In genomic region chr6:1576166-1576565, GRCh38 we compare ENCODE assay signal across 19 cellular contexts. TPM values are rescaled to one million over a fixed set of nuclear protein-coding genes. Genes with fewer than 3 reads are reported as not detected.
DNase-seq lines count a peak whose midpoint lies in the region; ATAC-seq and TF ChIP-seq lines count a peak whose summit lies in the region.
"Had no signal": no experiment of that assay in that cellular context is flagged by ENCODE, and none has a peak within 500 bp of the region (broad histone marks: within the 10 kb centered on the region; RNA-seq: fewer than 3 reads in every experiment).

No MANE protein-coding gene starts in this region.

- peak overlapping the region; percentile 82 for H2AFZ ChIP-seq in IMR-90 (replicated peaks; ENCODE audit: low read length, poor library complexity)

- WGBS in IMR-90 (ENCODE audit: extremely low coverage in 2 of 2, insufficient read length in 1 of 2), 2 experiments = 57% methylated on average over 6 of the region's 9 CpGs; no CpG with 5 or more reads in 1 of the 2 experiments
- no CpG with 5 or more reads among the region's 9 CpGs for WGBS in mesendoderm (ENCODE audit: extremely low coverage, insufficient coverage, low lambda C conversion rate)

- peaks cover 3% of the 10 kb centered on the region for H3K27me3 Mint-ChIP-seq in brain

- H3K27me3 ChIP-seq in IMR-90 (ENCODE audit: control insufficient read depth, insufficient read depth, low read length) (no peaks in the 10 kb centered on the region; the same call in 1 of the 2 replicates), mesendoderm (ENCODE audit: insufficient read depth, low read length, poor library complexity) (no peaks in the 10 kb centered on the region), gastrocnemius medialis (no peaks in the 10 kb centered on the region)

- TF ChIP-seq POLR2A in IMR-90 (IDR thresholded peaks at IDR 0.05; ENCODE audit: low read depth, low read length) (no peak), gastrocnemius medialis (IDR thresholded peaks at IDR 0.05) (no peak)

- no peak for ATAC-seq in IMR-90 (ENCODE audit: low read depth)
- no peak for ATAC-seq in gastrocnemius medialis
- ATAC-seq in HG03571 (IDR thresholded peaks at IDR 0.05; ENCODE audit: unreplicated experiment) = no peak
- no peak for ATAC-seq in HG03354 (IDR thresholded peaks at IDR 0.05; ENCODE audit: poor library complexity, severe bottlenecking, unreplicated experiment)
- ATAC-seq: mucosa of descending colon, Panc1 had no signal

- H3K23ac ChIP-seq in IMR-90 (ENCODE audit: low read depth, low read length) (no peak overlapping the region), mesendoderm (ENCODE audit: low read length) (no peak overlapping the region)

- H3K4me3 Mint-ChIP-seq in brain = no peak overlapping the region
- H3K4me3 Mint-ChIP-seq: activated CD4-positive, alpha-beta T cell treated with anti-CD3 and anti-CD28 coated beads, Interleukin-2, amount 10 ng/mL, durations not matched to agents 24 days and 14 days had no signal

- no peaks in the 10 kb centered on the region; the same call in 1 of the 2 replicates for H3K9me1 ChIP-seq in IMR-90 (ENCODE audit: insufficient read depth, low read length)

- no peak overlapping the region for H3K18ac ChIP-seq in IMR-90 (ENCODE audit: low read depth, low read length)
- H3K18ac ChIP-seq in mesendoderm (ENCODE audit: low read length) = peak overlapping the region; percentile 60

- H3K9me3 ChIP-seq in IMR-90 (ENCODE audit: control insufficient read depth, insufficient read depth, low read length) (peaks cover 3% of the 10 kb centered on the region), gastrocnemius medialis (no peaks in the 10 kb centered on the region)

- H2BK5ac ChIP-seq in IMR-90 (ENCODE audit: low read depth, low read length, poor library complexity, severe bottlenecking) (no peak overlapping the region), mesendoderm (ENCODE audit: low read length) (no peak overlapping the region)

- POLR2A ChIA-PET in IMR-90 (lab: Charles Lee; ENCODE audit: unreplicated experiment) = no interaction called here

- intact Hi-C loops in IMR-90 (cut with micrococcal nuclease) (no loop called here), gastrocnemius medialis (cut with DNase I; ENCODE audit: low total_unique reads) (no loop called here)

- H3K4ac ChIP-seq in IMR-90 (ENCODE audit: low read depth, low read length) (no peak overlapping the region), mesendoderm (ENCODE audit: low read depth, low read length) (peak overlapping the region; percentile 4)

- H2BK15ac ChIP-seq in IMR-90 (ENCODE audit: low read depth, low read length) = no peak overlapping the region
- H2BK15ac ChIP-seq in mesendoderm (replicated peaks; ENCODE audit: low read depth) = no peak overlapping the region

- BruUV-seq in IMR-90 (replicated peaks; lab: Mats Ljungman, UMichigan) = no TSS peak

- dilution Hi-C loops in IMR-90 (cut with HindIII; ENCODE audit: low sequenced_read_pairs, unreplicated experiment) = no loop called here

- H4K91ac ChIP-seq in IMR-90 (ENCODE audit: insufficient read depth, low read depth, low read length) = no peak overlapping the region

- no peak overlapping the region for H2BK120ac ChIP-seq in IMR-90 (ENCODE audit: low read depth, low read length)
- H2BK120ac ChIP-seq in mesendoderm (ENCODE audit: low read depth, low read length) = no peak overlapping the region

- TF ChIP-seq RAD21 in IMR-90 (IDR thresholded peaks at IDR 0.05; ENCODE audit: low read length) = no peak

- no peaks in the 10 kb centered on the region for H4K20me1 ChIP-seq in IMR-90 (ENCODE audit: insufficient read depth, low read length)

- no peak overlapping the region for H2AK9ac ChIP-seq in IMR-90 (replicated peaks; ENCODE audit: low read depth, low read length, poor library complexity)

- peak overlapping the region; percentile 77 to 96 (median 92) for H3K27ac Mint-ChIP-seq in brain
- H3K27ac Mint-ChIP-seq: activated CD4-positive, alpha-beta T cell treated with anti-CD3 and anti-CD28 coated beads, Interleukin-2, amount 10 ng/mL, durations not matched to agents 24 days and 14 days had no signal

- no peak overlapping the region for H3K14ac ChIP-seq in IMR-90 (replicated peaks; ENCODE audit: low read depth, low read length)

- H3K27ac ChIP-seq in IMR-90 (ENCODE audit: insufficient read depth, low read length) (no peak overlapping the region), mesendoderm (ENCODE audit: low read depth, low read length) (no peak overlapping the region), gastrocnemius medialis (peak overlapping the region in 3 of 4 donors; percentile 46 to 68 (median 65))

- H3K36me3 ChIP-seq in IMR-90 (ENCODE audit: control insufficient read depth, insufficient read depth, low read length) = no peaks in the 10 kb centered on the region
- H3K36me3 ChIP-seq in mesendoderm (ENCODE audit: control insufficient read depth, insufficient read depth, low read length) = no peaks in the 10 kb centered on the region
- H3K36me3 ChIP-seq in gastrocnemius medialis = no peaks in the 10 kb centered on the region

- in situ Hi-C loops in IMR-90 (cut with MboI; ENCODE audit: low sequenced_read_pairs) (no loop called here), gastrocnemius medialis (cut with MboI; ENCODE audit: low sequenced_read_pairs in 4 of 4) (loop anchor here in 2 of 4 donors (25.0 kb wide), 2 partner anchors 611 to 1161 kb away; no protein-coding TSS in a partner anchor)

- H3K9ac ChIP-seq in IMR-90 (ENCODE audit: low read depth, low read length) (no peak overlapping the region), mesendoderm (ENCODE audit: low read length) (no peak overlapping the region)

- peak overlapping the region in 1 of 2 experiments; percentile 35; a peak in 1 of 4 replicates for H4K8ac ChIP-seq in IMR-90 (ENCODE audit: low read depth in 2 of 2, low read length in 2 of 2)
- H4K8ac ChIP-seq in mesendoderm (ENCODE audit: low read depth, low read length) = no peak overlapping the region

- peaks cover 47% of the 10 kb centered on the region for H3K4me1 Mint-ChIP-seq in brain
- H3K4me1 Mint-ChIP-seq: activated CD4-positive, alpha-beta T cell treated with anti-CD3 and anti-CD28 coated beads, Interleukin-2, amount 10 ng/mL, durations not matched to agents 24 days and 14 days had no signal

- peaks cover 2% of the 10 kb centered on the region; the same call in 1 of the 2 replicates for H3K4me1 ChIP-seq in IMR-90 (ENCODE audit: control insufficient read depth, insufficient read depth, low read length)
- H3K4me1 ChIP-seq in mesendoderm (ENCODE audit: control insufficient read depth, low read depth, low read length) = peaks cover 22% of the 10 kb centered on the region
- H3K4me1 ChIP-seq in gastrocnemius medialis = peaks cover 5 to 6% of the 10 kb centered on the region in 2 donors

- CTCF ChIA-PET in IMR-90 (lab: Yijun Ruan, JAX) = interaction anchor here (0.5 kb wide), 1 partner anchor 168 kb away, joined by 3 read pairs; no protein-coding TSS in a partner anchor

- H2BK20ac ChIP-seq in IMR-90 (ENCODE audit: low read depth, low read length) = no peak overlapping the region

- TF ChIP-seq CTCF in IMR-90 (conservative IDR thresholded peaks at IDR 0.05; ENCODE audit: low read depth, low read length) (no peak), brain (conservative IDR thresholded peaks at IDR 0.05) (no peak), gastrocnemius medialis (IDR thresholded peaks at IDR 0.05 in 4 of 5, conservative IDR thresholded peaks at IDR 0.05 in 1 of 5) (no peak)

- H4K5ac ChIP-seq in IMR-90 (ENCODE audit: low read depth, low read length) (no peak overlapping the region), mesendoderm (ENCODE audit: low read length) (no peak overlapping the region)

- H2AK5ac ChIP-seq in IMR-90 (ENCODE audit: low read depth, low read length) = no peak overlapping the region
- no peak overlapping the region for H2AK5ac ChIP-seq in mesendoderm (ENCODE audit: low read length)

- no peaks in the 10 kb centered on the region for H3K79me2 ChIP-seq in mesendoderm (ENCODE audit: control insufficient read depth, insufficient read depth, low read length)

- H3K56ac ChIP-seq in IMR-90 (ENCODE audit: extremely low read depth, insufficient read depth, low read length) = no peak overlapping the region
- no peak overlapping the region for H3K56ac ChIP-seq in mesendoderm (ENCODE audit: low read length)

- H3K4me2 ChIP-seq in IMR-90 (ENCODE audit: low read depth, low read length) (no peak overlapping the region), mesendoderm (ENCODE audit: low read length) (no peak overlapping the region)

- no peaks in the 10 kb centered on the region for H3K79me1 ChIP-seq in IMR-90 (ENCODE audit: low read depth in 1 of 2, low read length in 2 of 2)
- H3K79me1 ChIP-seq in mesendoderm (ENCODE audit: low read length) = no peaks in the 10 kb centered on the region

- peaks cover 9% of the 10 kb centered on the region for H3K36me3 Mint-ChIP-seq in brain

- H3K9me3 Mint-ChIP-seq in brain = peaks cover 10 to 14% (median 10%) of the 10 kb centered on the region in 5 experiments

- DNase-seq in IMR-90 (no peak), mesendoderm (no peak), gastrocnemius medialis (no peak), SIG-M5 treated with dmso at 0.1 percent for 504 hours (lab: John Stamatoyannopoulos, UW; ENCODE audit: unreplicated experiment) (no peak)
- DNase-seq in stimulated activated CD4-positive, alpha-beta T cell treated with anti-CD3 and anti-CD28 coated beads, Interleukin-4, amount 100 ng/mL, for 1 hour = no peak
- DNase-seq: activated CD4-positive, alpha-beta T cell treated with anti-CD3 and anti-CD28 coated beads, Interleukin-2, amount 10 ng/mL, durations not matched to agents 24 days and 14 days; activated naive CD4-positive, alpha-beta T cell treated with Interleukin-2 at 50 U/mL for 16 hours; activated T-cell treated with anti-CD3 and anti-CD28 coated beads, Interleukin-2, amount 50 U/mL, for 48 hours; COR-L47; DMS53; mucosa of descending colon; NCI-H2029; SHP77 treated with DMSO at 0.1 percent for 48 hours; stimulated activated CD8-positive, alpha-beta memory T cell treated with anti-CD3 and anti-CD28 coated beads, Interleukin-4, amount 100 ng/mL, for 48 hours had no signal

- H3K4me3 ChIP-seq in IMR-90 (ENCODE audit: insufficient read depth, low read depth, low read length) = no peak overlapping the region
- no peak overlapping the region for H3K4me3 ChIP-seq in mesendoderm (ENCODE audit: low read length)
- H3K4me3 ChIP-seq in gastrocnemius medialis = no peak overlapping the region
- H3K4me3 ChIP-seq: mucosa of descending colon had no signal

TF ChIP-seq in IMR-90, 13 proteins besides CTCF, POLR2A, EP300 and RAD21 (continues in another document):
- no peak for TF ChIP-seq MAZ (IDR thresholded peaks at IDR 0.05; ENCODE audit: borderline replicate concordance, low read depth, low read length)
- no peak for TF ChIP-seq RFX5 (IDR thresholded peaks at IDR 0.05; ENCODE audit: low read depth, low read length)

RNA-seq across cellular contexts. Expression of gene FOXC1, which starts 33.5 kb away (rescaled TPM):
- total RNA-seq in IMR-90 (2012; rRNA removed) (1.3 and 1.9 TPM in 2 replicates), gastrocnemius medialis (1 to 10 TPM in 3 of 4 donors, under 1 TPM in 1; 0.92 to 3.9 (median 2.0) TPM)
- polyA plus RNA-seq in IMR-90 (2012; rRNA removed) (4.0 and 4.7 TPM in 2 replicates), brain (ENCODE audit: insufficient read depth, low read depth, low replicate concordance) (7.9 TPM)
- 3.4 and 6.3 TPM in 2 replicates for polyA plus RNA-seq in IMR-90 (2012; cell fraction: cytosol; rRNA removed)
- 6.5 and 7.2 TPM in 2 replicates for polyA plus RNA-seq in IMR-90 (2012; cell fraction: nucleus; rRNA removed; ENCODE audit: low replicate concordance)
- polyA plus RNA-seq in mesendoderm (2013, experiment 1 of 2) = 1.1 TPM
- 1.1 TPM for polyA plus RNA-seq in mesendoderm (2013, experiment 2 of 2)
- polyA plus RNA-seq: H1 had no signal

Comparison
In these comparisons a context has a peak if more than half of its experiments do, and no peak if none do; other contexts are left out.
1. H3K27ac ChIP-seq: peak in gastrocnemius medialis (3 of 4); none in IMR-90 (single experiment) and mesendoderm (single experiment).